ENCODE assay signal across 11 cellular contexts in the genomic region with DNA sequence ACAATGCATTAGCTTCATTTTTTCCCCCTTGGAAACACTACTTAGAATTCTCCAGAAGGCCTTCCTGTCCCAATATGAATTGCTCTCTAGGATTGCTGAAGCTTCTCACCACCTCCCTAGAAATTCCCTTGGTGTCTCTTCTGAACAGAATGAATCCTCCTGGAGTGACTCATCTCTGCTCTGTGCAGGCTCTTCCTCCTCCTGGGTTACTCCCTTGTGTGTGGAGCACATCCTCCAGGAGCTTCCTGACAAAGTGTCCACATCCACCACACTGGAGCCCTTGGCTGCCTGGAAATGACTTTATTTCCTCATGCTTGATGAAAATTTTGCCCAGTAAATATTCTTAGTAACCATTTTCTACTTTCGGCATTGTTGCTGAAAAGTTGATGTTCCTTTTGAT. TPM values are rescaled to one million over a fixed set of nuclear protein-coding genes. Genes with fewer than 3 reads are reported as not detected.
A peak's percentile ranks its signal among the peaks of the same experiment; 100 is the strongest.
DNase-seq lines count a peak whose midpoint lies in the region; ATAC-seq and TF ChIP-seq lines count a peak whose summit lies in the region.
"Had no signal": no experiment of that assay in that cellular context is flagged by ENCODE, and none has a peak within 500 bp of the region (broad histone marks: within the 10 kb centered on the region; RNA-seq: fewer than 3 reads in every experiment).

No MANE protein-coding gene starts in this region.

- CTCF ChIA-PET in activated CD4-positive, alpha-beta memory T cell treated with anti-CD3 and anti-CD28 coated beads for 36 hours (lab: Charles Lee), result interaction anchor here (0.6 to 0.7 kb wide), 2 partner anchors 51 to 539 kb away, joined by 3 to 4 read pairs; no protein-coding TSS in a partner anchor

- no peak for TF ChIP-seq POLR2A in body of pancreas (IDR thresholded peaks at IDR 0.05)

- H3K27ac Mint-ChIP-seq in activated CD4-positive, alpha-beta memory T cell treated with anti-CD3 and anti-CD28 coated beads for 36 hours, result no peak overlapping the region

- intact Hi-C loops in Right ventricle myocardium superior (cut with DNase I) (no loop called here), cardiac septum (cut with DNase I) (no loop called here), body of pancreas (cut with DNase I) (no loop called here)
- intact Hi-C loops in activated CD4-positive, alpha-beta memory T cell treated with anti-CD3 and anti-CD28 coated beads for 36 hours (cut with micrococcal nuclease), result no loop called here

- no peak overlapping the region for H3K27ac ChIP-seq in body of pancreas
- H3K27ac ChIP-seq: prostate gland had no signal

- POLR2A ChIA-PET in activated CD4-positive, alpha-beta memory T cell treated with anti-CD3 and anti-CD28 coated beads for 36 hours (lab: Charles Lee), result no interaction called here

- 80 to 81% methylated on average over 1 of the region's 1 CpG for WGBS in body of pancreas, 2 donors

- H3K9me3 ChIP-seq in body of pancreas, result no peaks in the 10 kb centered on the region
- H3K9me3 ChIP-seq: prostate gland had no signal

- H3K36me3 Mint-ChIP-seq in activated CD4-positive, alpha-beta memory T cell treated with anti-CD3 and anti-CD28 coated beads for 36 hours, result peaks cover 28% of the 10 kb centered on the region

- no peaks in the 10 kb centered on the region for H3K9me3 Mint-ChIP-seq in activated CD4-positive, alpha-beta memory T cell treated with anti-CD3 and anti-CD28 coated beads for 36 hours
- H3K9me3 Mint-ChIP-seq: central memory CD8-positive, alpha-beta T cell had no signal

- no peaks in the 10 kb centered on the region for H3K4me1 ChIP-seq in body of pancreas
- H3K4me1 ChIP-seq: prostate gland had no signal

- H3K4me1 Mint-ChIP-seq in activated CD4-positive, alpha-beta memory T cell treated with anti-CD3 and anti-CD28 coated beads for 36 hours (ENCODE audit: low read depth), result peaks cover 6% of the 10 kb centered on the region

- no peak overlapping the region for H3K4me3 ChIP-seq in body of pancreas
- H3K4me3 ChIP-seq in kidney epithelial cell (ENCODE audit: low read depth, low read length), result no peak overlapping the region
- H3K4me3 ChIP-seq: prostate gland had no signal

- TF ChIP-seq CTCF in body of pancreas (IDR thresholded peaks at IDR 0.05) (no peak), kidney epithelial cell (IDR thresholded peaks at IDR 0.05; ENCODE audit: insufficient read depth, low read length, poor library complexity, severe bottlenecking) (no peak)

- no peaks in the 10 kb centered on the region for H3K27me3 Mint-ChIP-seq in activated CD4-positive, alpha-beta memory T cell treated with anti-CD3 and anti-CD28 coated beads for 36 hours
- H3K27me3 Mint-ChIP-seq: central memory CD8-positive, alpha-beta T cell had no signal

- DNase-seq in Right ventricle myocardium superior (no peak), cardiac septum (ENCODE audit: low spot score) (no peak), body of pancreas (no peak), kidney epithelial cell (ENCODE audit: low read depth) (peak; percentile 66), NCI-H1694 (lab: John Stamatoyannopoulos, UW) (no peak), NCI-H69 (lab: John Stamatoyannopoulos, UW) (no peak)
- no peak for DNase-seq in activated CD4-positive, alpha-beta memory T cell treated with anti-CD3 and anti-CD28 coated beads for 36 hours
- DNase-seq: NCI-H2081 treated with DMSO at 0.1 percent for 48 hours had no signal

- H3K36me3 ChIP-seq in body of pancreas (replicated peaks in 1 of 2; ENCODE audit: insufficient read depth in 1 of 2, low read depth in 2 of 2) (no peaks in the 10 kb centered on the region), kidney epithelial cell (ENCODE audit: control insufficient read depth, insufficient read depth, low read length) (no peaks in the 10 kb centered on the region)
- H3K36me3 ChIP-seq: prostate gland had no signal

- no peaks in the 10 kb centered on the region for H3K27me3 ChIP-seq in body of pancreas
- H3K27me3 ChIP-seq in kidney epithelial cell (ENCODE audit: control insufficient read depth, insufficient read depth, low read length), result no peaks in the 10 kb centered on the region

- ATAC-seq in Right ventricle myocardium superior (ENCODE audit: poor library complexity), result peak; percentile 51
- ATAC-seq in body of pancreas, result peak; percentile 42
- no peak for ATAC-seq in GM18502 (IDR thresholded peaks at IDR 0.05; ENCODE audit: poor library complexity, unreplicated experiment)

- no peak overlapping the region for H3K4me3 Mint-ChIP-seq in activated CD4-positive, alpha-beta memory T cell treated with anti-CD3 and anti-CD28 coated beads for 36 hours
- H3K4me3 Mint-ChIP-seq: central memory CD8-positive, alpha-beta T cell had no signal

RNA-seq across cellular contexts. Expression of a gene that starts 54.4 kb away (rescaled TPM):
- total RNA-seq in Right ventricle myocardium superior (20.8 TPM), cardiac septum (19.0 TPM), body of pancreas (1 to 10 TPM; 3.3 to 5.2 TPM), kidney epithelial cell (11.0 and 18.2 TPM in 2 replicates)
- 10 to 100 TPM; 22.9 to 24.3 TPM for total RNA-seq in activated CD4-positive, alpha-beta memory T cell treated with anti-CD3 and anti-CD28 coated beads for 36 hours
